In the genomic region with DNA sequence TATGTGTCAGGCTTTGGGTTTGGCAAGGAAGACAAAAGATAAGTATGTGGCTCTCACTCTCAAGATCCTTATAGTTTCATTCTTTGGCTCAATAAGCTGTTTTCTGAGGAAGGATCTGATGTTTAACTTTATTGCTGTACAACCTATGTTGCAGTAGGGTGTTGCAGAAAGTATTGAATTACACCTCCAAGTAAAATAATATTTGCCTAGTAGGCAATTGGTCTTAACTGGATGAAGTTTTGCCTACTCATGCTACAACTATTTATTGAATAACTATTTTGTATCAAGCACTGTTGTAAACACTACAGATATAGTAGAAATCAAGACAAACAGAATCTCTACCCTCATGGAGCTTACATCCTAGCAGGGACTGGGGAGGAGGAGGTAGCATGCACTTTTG, we compare ENCODE assay signal across 23 cellular contexts.
"Had no signal": no experiment of that assay in that cellular context is flagged by ENCODE, and none has a peak within 500 bp of the region (broad histone marks: within the 10 kb centered on the region; RNA-seq: fewer than 3 reads in every experiment).

No MANE protein-coding gene starts in this region.

- FAIRE-seq: HTR-8/SVneo had no signal

- H3K4me3 ChIP-seq: SJCRH30 had no signal

- H3K4me3 Mint-ChIP-seq: IgD-negative memory B cell had no signal

- H3K9me3 Mint-ChIP-seq: IgD-negative memory B cell had no signal

- H3K27ac ChIP-seq: HL-60, SJCRH30 had no signal

- H3K9me3 ChIP-seq: SJCRH30 had no signal

- H3K36me3 Mint-ChIP-seq: IgD-negative memory B cell had no signal

- H3K36me3 ChIP-seq: SJCRH30 had no signal

- H3K27me3 ChIP-seq: SJCRH30 had no signal

- ATAC-seq: Panc1, Right ventricle myocardium inferior, SK-N-SH treated with all-trans-retinoic acid at 6 μM for 48 hours had no signal

- H3K27ac Mint-ChIP-seq: IgD-negative memory B cell had no signal

- H3K4me1 ChIP-seq: SJCRH30 had no signal

- DNase-seq: KBM-7, MV-4-11, NCI-H1048, NCI-H1105, NCI-H1436 treated with DMSO at 0.1 percent for 48 hours, NCI-H1694, NCI-H187 treated with DMSO at 0.1 percent for 48 hours, NCI-H2029 treated with DMSO at 0.1 percent for 48 hours, NCI-H2171, NCI-H226, NCI-H446, NCI-H510A, NCI-H524 treated with DMSO at 0.1 percent for 48 hours, NCI-H69, NCI-H774, SHP77 treated with DMSO at 0.1 percent for 48 hours, SJCRH30 had no signal
